Comparison of ENCODE assay signal across 17 cellular contexts in the genomic region with DNA sequence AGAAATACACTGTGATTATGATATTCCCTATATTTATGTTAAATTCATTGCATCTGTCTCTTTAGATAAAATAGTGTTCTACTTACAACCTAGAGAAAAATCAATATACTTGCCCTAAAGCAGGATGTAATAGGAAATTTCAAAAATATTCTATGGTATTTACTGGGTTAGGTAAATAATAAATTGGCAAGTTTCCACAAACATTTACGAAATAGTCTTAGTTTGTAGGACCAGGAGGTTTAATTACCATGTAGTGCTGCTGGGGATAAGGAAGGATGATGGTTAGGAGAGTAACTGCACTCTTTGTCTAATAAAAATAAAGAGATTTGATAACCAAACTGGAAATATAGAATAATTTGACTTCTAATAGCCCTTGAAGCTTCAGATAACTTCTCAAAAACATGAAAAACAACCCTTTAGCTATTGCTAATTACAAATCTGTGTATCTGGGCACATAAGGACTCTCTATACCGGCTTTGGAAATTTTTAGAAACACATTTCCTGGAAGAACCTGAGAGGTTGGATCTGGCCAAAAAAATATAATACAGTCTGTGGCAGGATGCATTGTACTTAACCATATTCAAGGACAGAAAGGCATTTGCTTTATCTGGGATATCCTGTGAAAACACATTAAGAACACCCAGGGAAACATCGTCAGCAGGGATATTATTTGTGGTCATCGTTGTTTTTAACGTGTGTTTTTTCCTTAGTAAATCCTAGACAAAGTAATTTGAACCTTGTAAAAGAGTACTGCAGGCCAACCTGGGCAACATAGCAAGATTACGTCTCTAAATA. TPM values are rescaled to one million over a fixed set of nuclear protein-coding genes. Genes with fewer than 3 reads are reported as not detected.
A peak's percentile ranks its signal among the peaks of the same experiment; 100 is the strongest.
DNase-seq lines count a peak whose midpoint lies in the region; ATAC-seq and TF ChIP-seq lines count a peak whose summit lies in the region.
"Had no signal": no experiment of that assay in that cellular context is flagged by ENCODE, and none has a peak within 500 bp of the region (broad histone marks: within the 10 kb centered on the region; RNA-seq: fewer than 3 reads in every experiment).

No MANE protein-coding gene starts in this region.

- no peaks in the 10 kb centered on the region for H3K36me3 ChIP-seq in PC-3 (ENCODE audit: low read depth, low read length)
- H3K36me3 ChIP-seq in spleen = no peaks in the 10 kb centered on the region

- H4K20me1 ChIP-seq in PC-3 (ENCODE audit: low read length) = no peaks in the 10 kb centered on the region

- H3K79me2 ChIP-seq in PC-3 (ENCODE audit: low read length) = no peaks in the 10 kb centered on the region

- H3K27ac ChIP-seq in PC-3 (ENCODE audit: low read length) (no peak overlapping the region), spleen (peak overlapping the region; percentile 39 to 83 (median 66))

- TF ChIP-seq CTCF in PC-3 (conservative IDR thresholded peaks at IDR 0.05; ENCODE audit: low read depth, low read length) = no peak
- no peak for TF ChIP-seq CTCF in epithelial cell of esophagus (IDR thresholded peaks at IDR 0.05; ENCODE audit: insufficient read depth, low read depth, low read length, missing control alignments)
- no peak for TF ChIP-seq CTCF in spleen (IDR thresholded peaks at IDR 0.05 in 8 of 11, conservative IDR thresholded peaks at IDR 0.05 in 3 of 11)

- BruUV-seq in PC-3 (replicated peaks; lab: Mats Ljungman, UMichigan) = no TSS peak

- H3F3A ChIP-seq in PC-3 (ENCODE audit: low read length, unreplicated experiment) = no peaks in the 10 kb centered on the region

- CTCF ChIA-PET in PC-3 (lab: Charles Lee) = no interaction called here

- 73 to 81% (median 75%) methylated on average over 6 of the region's 6 CpGs for WGBS in spleen, 5 donors

- H3K9ac ChIP-seq in PC-3 (ENCODE audit: low read length) = no peak overlapping the region

- no peak overlapping the region for H2AFZ ChIP-seq in PC-3 (ENCODE audit: low read length)

- no peaks in the 10 kb centered on the region for H3K9me2 ChIP-seq in PC-3 (replicated peaks; ENCODE audit: low read length)

- H3K9me3 ChIP-seq in PC-3 (ENCODE audit: low read length) (no peaks in the 10 kb centered on the region), spleen (no peaks in the 10 kb centered on the region)

- H3K27me3 ChIP-seq in PC-3 (ENCODE audit: low read length) (no peaks in the 10 kb centered on the region), spleen (replicated peaks in 1 of 7) (no peaks in the 10 kb centered on the region)

- intact Hi-C loops in PC-3 (cut with micrococcal nuclease) = no loop called here
- intact Hi-C loops in spleen (cut with DNase I; ENCODE audit: low total_unique reads) = no loop called here

- ATAC-seq in PC-3 = peak; percentile 67
- no peak for ATAC-seq in GM21447 (IDR thresholded peaks at IDR 0.05; ENCODE audit: unreplicated experiment)
- no peak for ATAC-seq in HG03565 (IDR thresholded peaks at IDR 0.05; ENCODE audit: unreplicated experiment)
- ATAC-seq: K562, SK-N-SH treated with all-trans-retinoic acid at 6 μM for 48 hours had no signal

- POLR2A ChIA-PET in PC-3 (lab: Charles Lee; ENCODE audit: unreplicated experiment) = interaction anchor here (0.7 kb wide), 1 partner anchor 15 kb away, joined by 5 read pairs; no protein-coding TSS in a partner anchor

- DNase-seq in NCI-H2227 (lab: John Stamatoyannopoulos, UW; ENCODE audit: unreplicated experiment) (peak; percentile 8), NCI-H2227 treated with DMSO at 0.1 percent for 48 hours (lab: John Stamatoyannopoulos, UW) (no peak), PC-3 (peak; percentile 54), epithelial cell of esophagus (ENCODE audit: low read depth) (peak; percentile 23), spleen (no peak), NCI-H82 (lab: John Stamatoyannopoulos, UW) (no peak)
- DNase-seq: AML-193, DND-41, GDM1, GOT3, NCI-H146, NCI-H524, SHP77 had no signal

- H3K4me3 ChIP-seq in PC-3 (ENCODE audit: low read length) = no peak overlapping the region
- H3K4me3 ChIP-seq in epithelial cell of esophagus (ENCODE audit: low read length) = no peak overlapping the region
- H3K4me3 ChIP-seq in spleen = no peak overlapping the region
- H3K4me3 ChIP-seq: K562 had no signal

- H3K4me2 ChIP-seq in PC-3 (ENCODE audit: low read length) = no peak overlapping the region

- H3K4me1 ChIP-seq in PC-3 (ENCODE audit: insufficient read depth, low read length) = peaks cover 8% of the 10 kb centered on the region
- peaks cover 0 to 47% (median 29%) of the 10 kb centered on the region in 6 donors for H3K4me1 ChIP-seq in spleen

- no peak for TF ChIP-seq POLR2A in spleen (IDR thresholded peaks at IDR 0.05)

RNA-seq across cellular contexts. Expression of gene TMCC3, which starts 36.7 kb away (rescaled TPM):
- total RNA-seq in PC-3 (2014; rRNA removed) = 4.7 and 6.5 TPM in 2 replicates
- 10 to 100 TPM; 23.7 to 41.3 (median 29.4) TPM for total RNA-seq in spleen
- polyA plus RNA-seq in spleen = 1 to 10 TPM; 2.9 to 5.4 (median 3.2) TPM
- total RNA-seq: K562 had no signal
- polyA plus RNA-seq: K562 had no signal

Comparison
In these comparisons a context has a peak if more than half of its experiments do, and no peak if none do; other contexts are left out.
1. DNase-seq: peak in NCI-H2227 (single experiment), PC-3 (single experiment) and epithelial cell of esophagus (single experiment); none in NCI-H2227 treated with DMSO at 0.1 percent for 48 hours (single experiment), spleen (single experiment) and NCI-H82 (single experiment).